Comparison of ENCODE assay signal across 8 cellular contexts in genomic region chr6:49463612-49463967, GRCh38. TPM values are rescaled to one million over a fixed set of nuclear protein-coding genes. Genes with fewer than 3 reads are reported as not detected.
DNase-seq lines count a peak whose midpoint lies in the region; ATAC-seq and TF ChIP-seq lines count a peak whose summit lies in the region.

No MANE protein-coding gene starts in this region.

- ATAC-seq in activated T-cell treated with anti-CD3 and anti-CD28 coated beads, Interleukin-2, amount 50 U/mL, for 4 hours = peak; percentile 8 to 10
- ATAC-seq in HG02623 (IDR thresholded peaks at IDR 0.05; ENCODE audit: unreplicated experiment) = no peak

- H3K36me3 Mint-ChIP-seq in activated T-cell treated with anti-CD3 and anti-CD28 coated beads, Interleukin-2, amount 50 U/mL, for 4 hours (ENCODE audit: insufficient read depth) = peaks cover 7% of the 10 kb centered on the region
- H3K36me3 Mint-ChIP-seq in chondrocyte (ENCODE audit: low read depth) = no peaks in the 10 kb centered on the region
- H3K36me3 Mint-ChIP-seq in nephron (ENCODE audit: low read depth) = no peaks in the 10 kb centered on the region

- H3K27me3 Mint-ChIP-seq in activated T-cell treated with anti-CD3 and anti-CD28 coated beads, Interleukin-2, amount 50 U/mL, for 4 hours (ENCODE audit: low read depth) = no peaks in the 10 kb centered on the region
- H3K27me3 Mint-ChIP-seq in chondrocyte (ENCODE audit: low read depth) = no peaks in the 10 kb centered on the region
- no peaks in the 10 kb centered on the region for H3K27me3 Mint-ChIP-seq in nephron (ENCODE audit: low read depth)

- H3K4me3 Mint-ChIP-seq in activated T-cell treated with anti-CD3 and anti-CD28 coated beads, Interleukin-2, amount 50 U/mL, for 4 hours = peak overlapping the region; percentile 88
- H3K4me3 Mint-ChIP-seq in chondrocyte (ENCODE audit: unreplicated experiment) (peak overlapping the region; percentile 96), nephron (peak overlapping the region; percentile 91 to 98 (median 95))

- H3K4me3 ChIP-seq in Jurkat, Clone E6-1 (ENCODE audit: low read length) = peak overlapping the region; percentile 82

- H3K27ac Mint-ChIP-seq in chondrocyte (ENCODE audit: unreplicated experiment) = peak overlapping the region; percentile 93
- H3K27ac Mint-ChIP-seq in nephron = peak overlapping the region; percentile 82 to 90 (median 88)

- no peak for TF ChIP-seq CTCF in chondrocyte (IDR thresholded peaks at IDR 0.05)
- no peak for TF ChIP-seq CTCF in nephron (IDR thresholded peaks at IDR 0.05; ENCODE audit: unreplicated experiment in 3 of 3)

- H3K4me1 Mint-ChIP-seq in activated T-cell treated with anti-CD3 and anti-CD28 coated beads, Interleukin-2, amount 50 U/mL, for 4 hours (ENCODE audit: low read depth) = peaks cover 37% of the 10 kb centered on the region
- H3K4me1 Mint-ChIP-seq in chondrocyte (ENCODE audit: low read depth) (peaks cover 26% of the 10 kb centered on the region), nephron (peaks cover 28% of the 10 kb centered on the region)

- no peak for DNase-seq in activated T-cell treated with anti-CD3 and anti-CD28 coated beads, Interleukin-2, amount 50 U/mL, for 4 hours
- no peak for DNase-seq in activated T-cell treated with anti-CD3 and anti-CD28 coated beads, Interleukin-2, amount 50 U/mL, for 1 hour
- DNase-seq in Jurkat, Clone E6-1 (ENCODE audit: low read depth, low spot score) = no peak
- DNase-seq in chondrocyte (ENCODE audit: low spot score) (no peak), SW 1271 (lab: John Stamatoyannopoulos, UW) (no peak), amniotic stem cell (lab: John Stamatoyannopoulos, UW) (no peak)

- H3K9me3 Mint-ChIP-seq in activated T-cell treated with anti-CD3 and anti-CD28 coated beads, Interleukin-2, amount 50 U/mL, for 4 hours = no peaks in the 10 kb centered on the region
- H3K9me3 Mint-ChIP-seq in chondrocyte (ENCODE audit: low read depth) (no peaks in the 10 kb centered on the region), nephron (no peaks in the 10 kb centered on the region)

RNA-seq across cellular contexts. Expression of gene CENPQ, which starts 0.4 kb away (rescaled TPM):
- 10 to 100 TPM; 10.2 to 14.8 (median 12.4) TPM for total RNA-seq in activated T-cell treated with anti-CD3 and anti-CD28 coated beads, Interleukin-2, amount 50 U/mL, for 4 hours
- polyA plus RNA-seq in Jurkat, Clone E6-1 (2012; ENCODE audit: insufficient read depth, insufficient read length) = 15.1 TPM
- 1.8 to 6.5 TPM (median 2.6 TPM) in 3 replicates for total RNA-seq in chondrocyte

RNA-seq across cellular contexts. Expression of gene MMUT, which starts 0.5 kb away (rescaled TPM):
- total RNA-seq in activated T-cell treated with anti-CD3 and anti-CD28 coated beads, Interleukin-2, amount 50 U/mL, for 4 hours = 10 to 100 TPM in 1 of 3 donors, 1 to 10 TPM in 2; 6.7 to 11.3 (median 7.8) TPM
- polyA plus RNA-seq in Jurkat, Clone E6-1 (2012; ENCODE audit: insufficient read depth, insufficient read length) = 18.5 TPM
- 18.3 to 25.3 TPM (median 18.9 TPM) in 3 replicates for total RNA-seq in chondrocyte

RNA-seq across cellular contexts. Expression of gene GLYATL3, which starts 36.1 kb away (rescaled TPM):
- total RNA-seq in activated T-cell treated with anti-CD3 and anti-CD28 coated beads, Interleukin-2, amount 50 U/mL, for 4 hours = not detected
- polyA plus RNA-seq in Jurkat, Clone E6-1 (2012; ENCODE audit: insufficient read depth, insufficient read length) = not detected
- not detected in 3 replicates for total RNA-seq in chondrocyte
